In genomic region chr3:16088496-16088895, GRCh38 we compare ENCODE assay signal across 22 cellular contexts.
"Had no signal": no experiment of that assay in that cellular context is flagged by ENCODE, and none has a peak within 500 bp of the region (broad histone marks: within the 10 kb centered on the region; RNA-seq: fewer than 3 reads in every experiment).

No MANE protein-coding gene starts in this region.

- H3K4me2 ChIP-seq: hepatocyte had no signal

- H3K4me3 Mint-ChIP-seq: activated naive CD8-positive, alpha-beta T cell treated with anti-CD3 and anti-CD28 coated beads for 36 hours; endodermal cell; immature natural killer cell; naive thymus-derived CD4-positive, alpha-beta T cell; neural crest cell had no signal

- H3K27ac ChIP-seq: cardiac muscle cell, epithelial cell of prostate, hepatocyte, upper lobe of left lung, WERI-Rb-1 had no signal

- ATAC-seq: left lung; naive thymus-derived CD4-positive, alpha-beta T cell; sciatic nerve had no signal

- H3K4me3 ChIP-seq: cardiac muscle cell, hepatocyte, left lung, lung, upper lobe of left lung had no signal

- H3K9me3 ChIP-seq: left lung, upper lobe of left lung had no signal

- H3K27ac Mint-ChIP-seq: activated naive CD8-positive, alpha-beta T cell treated with anti-CD3 and anti-CD28 coated beads for 36 hours; endodermal cell; immature natural killer cell; naive thymus-derived CD4-positive, alpha-beta T cell had no signal

- H2AFZ ChIP-seq: hepatocyte had no signal

- H3K36me3 ChIP-seq: cardiac muscle cell, left lung, upper lobe of left lung, WERI-Rb-1 had no signal

- H3K79me2 ChIP-seq: hepatocyte had no signal

- H3K4me1 Mint-ChIP-seq: activated naive CD8-positive, alpha-beta T cell treated with anti-CD3 and anti-CD28 coated beads for 36 hours; neural crest cell had no signal

- H3K9me3 Mint-ChIP-seq: neural crest cell had no signal

- H3K27me3 ChIP-seq: cardiac muscle cell, hepatocyte, left lung, upper lobe of left lung had no signal

- DNase-seq: activated CD4-positive, CD25-positive, alpha-beta regulatory T cell treated with anti-CD3 and anti-CD28 coated beads, Interleukin-2, amount 50 U/mL, for 72 hours; activated naive CD8-positive, alpha-beta T cell treated with anti-CD3 and anti-CD28 coated beads for 36 hours; activated T-cell treated with anti-CD3 and anti-CD28 coated beads, Interleukin-2, amount 50 U/mL, for 1 hour; cortex of kidney; endodermal cell; glutamatergic neuron; immature natural killer cell; kidney glomerular epithelial cell; left lung; naive thymus-derived CD4-positive, alpha-beta T cell; occipital lobe; stimulated activated CD4-positive, alpha-beta T cell treated with anti-CD3 and anti-CD28 coated beads, Interleukin-4, amount 100 ng/mL, for 1 hour; stimulated activated naive CD4-positive, alpha-beta T cell treated with Interleukin-2 at 50 U/mL for 16 hours; T-helper 1 cell; upper lobe of left lung; WERI-Rb-1 had no signal

- H3K36me3 Mint-ChIP-seq: activated naive CD8-positive, alpha-beta T cell treated with anti-CD3 and anti-CD28 coated beads for 36 hours; immature natural killer cell; naive thymus-derived CD4-positive, alpha-beta T cell had no signal
